ENCODE assay signal across 13 cellular contexts in genomic region chr22:31177420-31178162, GRCh38. TPM values are rescaled to one million over a fixed set of nuclear protein-coding genes. Genes with fewer than 3 reads are reported as not detected.
DNase-seq lines count a peak whose midpoint lies in the region; ATAC-seq, FAIRE-seq and TF ChIP-seq lines count a peak whose summit lies in the region.
"Had no signal": no experiment of that assay in that cellular context is flagged by ENCODE, and none has a peak within 500 bp of the region (broad histone marks: within the 10 kb centered on the region; RNA-seq: fewer than 3 reads in every experiment).

No MANE protein-coding gene starts in this region.

- peak overlapping the region in 1 of 10 donors; percentile 16 for H3K4me3 Mint-ChIP-seq in naive thymus-derived CD4-positive, alpha-beta T cell
- H3K4me3 Mint-ChIP-seq in naive thymus-derived CD8-positive, alpha-beta T cell, result no peak overlapping the region

- H3K4me3 ChIP-seq in smooth muscle cell, result no peak overlapping the region
- no peak overlapping the region for H3K4me3 ChIP-seq in naive thymus-derived CD4-positive, alpha-beta T cell (ENCODE audit: low read length)

- no peaks in the 10 kb centered on the region for H3K9me3 ChIP-seq in smooth muscle cell (replicated peaks; ENCODE audit: low read depth)
- no peaks in the 10 kb centered on the region for H3K9me3 ChIP-seq in naive thymus-derived CD4-positive, alpha-beta T cell (ENCODE audit: control insufficient read depth in 2 of 3, low read length in 3 of 3)

- peaks cover 0 to 3% (median 0%) of the 10 kb centered on the region in 11 donors for H3K9me3 Mint-ChIP-seq in naive thymus-derived CD4-positive, alpha-beta T cell
- peaks cover 0 to 2% (median 0%) of the 10 kb centered on the region in 9 donors for H3K9me3 Mint-ChIP-seq in naive thymus-derived CD8-positive, alpha-beta T cell

- no peak for TF ChIP-seq CTCF in smooth muscle cell (IDR thresholded peaks at IDR 0.05; ENCODE audit: borderline replicate concordance, insufficient read depth, poor library complexity, severe bottlenecking)

- intact Hi-C loops in naive thymus-derived CD4-positive, alpha-beta T cell (cut with micrococcal nuclease), result no loop called here

- peaks cover 13% of the 10 kb centered on the region for H3F3A ChIP-seq in smooth muscle cell (ENCODE audit: low read depth)

- DNase-seq in H54 (ENCODE audit: insufficient read length, low spot score) (peak; percentile 40), fibroblast of the conjunctiva (ENCODE audit: low read depth) (peak; percentile 22), smooth muscle cell (lab: John Stamatoyannopoulos, UW; ENCODE audit: unreplicated experiment) (no peak), 8988T (no peak)
- DNase-seq in naive thymus-derived CD4-positive, alpha-beta T cell, result no peak
- DNase-seq in naive thymus-derived CD8-positive, alpha-beta T cell, result no peak
- DNase-seq: activated gamma-delta T cell treated with Interleukin-2 at 50 U/mL for 16 hours; erythroblast; NCI-H2029; stimulated activated CD4-positive, alpha-beta T cell treated with anti-CD3 and anti-CD28 coated beads, Interleukin-4, amount 100 ng/mL, for 24 hours had no signal

- H3K27me3 Mint-ChIP-seq in naive thymus-derived CD4-positive, alpha-beta T cell, result no peaks in the 10 kb centered on the region
- H3K27me3 Mint-ChIP-seq in naive thymus-derived CD8-positive, alpha-beta T cell, result no peaks in the 10 kb centered on the region

- peak; percentile 88 for ATAC-seq in SK-N-SH treated with all-trans-retinoic acid at 6 μM for 48 hours
- no peak for ATAC-seq in naive thymus-derived CD4-positive, alpha-beta T cell
- ATAC-seq in HG03521 (IDR thresholded peaks at IDR 0.05; ENCODE audit: unreplicated experiment), result no peak
- ATAC-seq in naive thymus-derived CD8-positive, alpha-beta T cell, result no peak

- H3K36me3 Mint-ChIP-seq in naive thymus-derived CD4-positive, alpha-beta T cell, result peaks cover 4 to 39% (median 18%) of the 10 kb centered on the region in 5 donors
- H3K36me3 Mint-ChIP-seq in naive thymus-derived CD8-positive, alpha-beta T cell, result peaks cover 0 to 52% (median 13%) of the 10 kb centered on the region in 3 donors

- peak overlapping the region; percentile 84 for H3K27ac ChIP-seq in smooth muscle cell (ENCODE audit: low read depth)
- H3K27ac ChIP-seq in naive thymus-derived CD4-positive, alpha-beta T cell (ENCODE audit: low read depth, low read length), result no peak overlapping the region

- no peaks in the 10 kb centered on the region for H3K27me3 ChIP-seq in smooth muscle cell (ENCODE audit: low read depth)
- no peaks in the 10 kb centered on the region for H3K27me3 ChIP-seq in naive thymus-derived CD4-positive, alpha-beta T cell (ENCODE audit: control insufficient read depth in 2 of 2, insufficient read depth in 2 of 2, low read length in 2 of 2)

- H3K4me1 ChIP-seq in smooth muscle cell (ENCODE audit: low read depth), result peaks cover 3% of the 10 kb centered on the region
- H3K4me1 ChIP-seq in naive thymus-derived CD4-positive, alpha-beta T cell (ENCODE audit: control insufficient read depth in 2 of 2, insufficient read depth in 2 of 2, low read length in 2 of 2), result no peaks in the 10 kb centered on the region

- H3K36me3 ChIP-seq in smooth muscle cell (ENCODE audit: low read depth), result no peaks in the 10 kb centered on the region
- peaks cover 0 to 21% (median 0%) of the 10 kb centered on the region in 3 experiments for H3K36me3 ChIP-seq in naive thymus-derived CD4-positive, alpha-beta T cell (ENCODE audit: control insufficient read depth in 2 of 3, insufficient read depth in 3 of 3, low read length in 3 of 3)

- no peak for TF ChIP-seq POLR2A in H54 (IDR thresholded peaks at IDR 0.05; ENCODE audit: low read depth, low read length)

- H3K4me1 Mint-ChIP-seq in naive thymus-derived CD4-positive, alpha-beta T cell, result peaks cover 12 to 39% (median 29%) of the 10 kb centered on the region in 7 donors
- peaks cover 3 to 39% (median 20%) of the 10 kb centered on the region in 4 donors for H3K4me1 Mint-ChIP-seq in naive thymus-derived CD8-positive, alpha-beta T cell

- peak; percentile 84 for FAIRE-seq in H54 (lab: Jason Lieb, UNC)

- CTCF ChIA-PET in naive thymus-derived CD4-positive, alpha-beta T cell (lab: Charles Lee), result no interaction called here

- H3K79me2 ChIP-seq in smooth muscle cell (ENCODE audit: low read depth), result peaks cover 58% of the 10 kb centered on the region

- H2AFZ ChIP-seq in smooth muscle cell (ENCODE audit: low read depth), result no peak overlapping the region

- WGBS in smooth muscle cell (ENCODE audit: low lambda C conversion rate), result 61% methylated on average over 6 of the region's 6 CpGs

- H3K9ac ChIP-seq in smooth muscle cell (ENCODE audit: low read depth), result peak overlapping the region; percentile 39

- peak overlapping the region in 1 of 9 donors; percentile 14 for H3K27ac Mint-ChIP-seq in naive thymus-derived CD4-positive, alpha-beta T cell
- H3K27ac Mint-ChIP-seq in naive thymus-derived CD8-positive, alpha-beta T cell, result peak overlapping the region in 1 of 10 donors; percentile 6

- H4K20me1 ChIP-seq in smooth muscle cell (ENCODE audit: low read depth), result peaks cover 24% of the 10 kb centered on the region

- POLR2A ChIA-PET in naive thymus-derived CD4-positive, alpha-beta T cell (lab: Charles Lee), result interaction anchor here (1.1 to 1.5 kb wide), 2 partner anchors 14 to 114 kb away, joined by 3 read pairs; partner anchors contain the start of gene PIK3IP1
- POLR2A ChIA-PET in naive thymus-derived CD8-positive, alpha-beta T cell (lab: Charles Lee), result interaction anchor here (0.6 kb wide), 1 partner anchor 52 kb away, joined by 3 read pairs; no protein-coding TSS in a partner anchor

- peak overlapping the region; percentile 2 for H3K4me2 ChIP-seq in smooth muscle cell

TF ChIP-seq in SK-N-SH treated with all-trans-retinoic acid at 6 μM for 48 hours, 23 proteins besides CTCF, POLR2A, EP300 and RAD21:
- TF ChIP-seq ISL1 (CRISPR knock-in tag; IDR thresholded peaks at IDR 0.05) (peak; percentile 35), ZFP3 (CRISPR knock-in tag; IDR thresholded peaks at IDR 0.05) (no peak)

RNA-seq across cellular contexts. Expression of gene RNF185, which starts 17.6 kb away (rescaled TPM):
- total RNA-seq in smooth muscle cell, result 39.8 and 40.2 TPM in 2 replicates
- 41.8 and 45.0 TPM in 2 replicates for polyA plus RNA-seq in smooth muscle cell
- total RNA-seq in naive thymus-derived CD4-positive, alpha-beta T cell, result 10 to 100 TPM; 10.6 to 28.5 (median 23.5) TPM
- 10 to 100 TPM; 18.1 to 27.2 TPM for polyA plus RNA-seq in naive thymus-derived CD4-positive, alpha-beta T cell
- 10 to 100 TPM; 21.0 to 21.8 TPM for total RNA-seq in naive thymus-derived CD8-positive, alpha-beta T cell
- polyA plus RNA-seq in naive thymus-derived CD8-positive, alpha-beta T cell, result 10 to 100 TPM; 14.5 to 21.9 (median 17.5) TPM

RNA-seq across cellular contexts. Expression of gene LIMK2, which starts 34.5 kb away (rescaled TPM):
- total RNA-seq in smooth muscle cell, result 126 and 147 TPM in 2 replicates
- 85.7 and 141 TPM in 2 replicates for polyA plus RNA-seq in smooth muscle cell
- 10 to 100 TPM; 18.3 to 49.9 (median 28.8) TPM for total RNA-seq in naive thymus-derived CD4-positive, alpha-beta T cell
- polyA plus RNA-seq in naive thymus-derived CD4-positive, alpha-beta T cell, result 10 to 100 TPM; 13.1 to 25.3 TPM
- 10 to 100 TPM; 20.7 to 26.5 TPM for total RNA-seq in naive thymus-derived CD8-positive, alpha-beta T cell
- 10 to 100 TPM in 2 of 3 donors, 1 to 10 TPM in 1; 7.4 to 21.0 (median 12.7) TPM for polyA plus RNA-seq in naive thymus-derived CD8-positive, alpha-beta T cell

RNA-seq across cellular contexts. Expression of gene PLA2G3, which starts 37.3 kb away (rescaled TPM):
- 0.04 and 0.09 TPM in 2 replicates for total RNA-seq in smooth muscle cell
- 0.80 TPM in 1 of 2 replicates, not detected in the other for polyA plus RNA-seq in smooth muscle cell
- not detected for total RNA-seq in naive thymus-derived CD4-positive, alpha-beta T cell
- polyA plus RNA-seq in naive thymus-derived CD4-positive, alpha-beta T cell, result not detected
- not detected for total RNA-seq in naive thymus-derived CD8-positive, alpha-beta T cell
- polyA plus RNA-seq in naive thymus-derived CD8-positive, alpha-beta T cell, result not detected
- total RNA-seq: T-helper 2 cell treated with Interferon-gamma antibody and Interleukin-4, amounts not matched to agents 100 ng/mL and 5 ng/mL, for 36 hours had no signal

RNA-seq across cellular contexts. Expression of gene INPP5J, which starts 54.8 kb away (rescaled TPM):
- 1.2 TPM in 2 replicates for total RNA-seq in smooth muscle cell
- polyA plus RNA-seq in smooth muscle cell, result 0.66 and 2.1 TPM in 2 replicates
- total RNA-seq in naive thymus-derived CD4-positive, alpha-beta T cell, result under 1 TPM in 4 of 5 experiments, not detected in 1; 0.24 to 0.81 (median 0.51) TPM
- not detected for polyA plus RNA-seq in naive thymus-derived CD4-positive, alpha-beta T cell
- under 1 TPM; 0.33 to 0.47 TPM for total RNA-seq in naive thymus-derived CD8-positive, alpha-beta T cell
- not detected for polyA plus RNA-seq in naive thymus-derived CD8-positive, alpha-beta T cell
- total RNA-seq: T-helper 2 cell treated with Interferon-gamma antibody and Interleukin-4, amounts not matched to agents 100 ng/mL and 5 ng/mL, for 36 hours had no signal

Comparison
In these comparisons a context has a peak if more than half of its experiments do, and no peak if none do; other contexts are left out.
1. DNase-seq: peak in H54 (single experiment) and fibroblast of the conjunctiva (single experiment); none in smooth muscle cell (single experiment), naive thymus-derived CD4-positive, alpha-beta T cell (0 of 9), 8988T (single experiment) and naive thymus-derived CD8-positive, alpha-beta T cell (0 of 10).